ENCODE assay signal across 28 cellular contexts in the genomic region with DNA sequence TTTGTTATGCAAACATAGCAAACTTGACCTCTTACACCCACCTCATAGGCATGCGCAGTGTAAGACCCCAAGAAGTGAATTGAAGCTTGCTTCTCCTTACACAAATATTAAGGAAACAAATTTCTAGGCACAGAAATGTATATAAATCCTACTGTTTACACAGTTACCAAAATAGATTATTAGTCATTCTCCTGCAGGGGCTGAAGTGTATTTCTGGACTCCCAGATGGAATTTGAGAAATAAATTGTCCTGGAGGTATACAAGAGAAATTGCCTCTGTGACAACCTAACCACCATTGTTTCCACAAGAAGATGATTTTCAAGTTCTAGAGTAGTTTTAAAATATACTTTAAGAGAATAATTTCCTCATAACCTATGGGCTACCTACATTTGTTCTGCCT.
"Had no signal": no experiment of that assay in that cellular context is flagged by ENCODE, and none has a peak within 500 bp of the region (broad histone marks: within the 10 kb centered on the region; RNA-seq: fewer than 3 reads in every experiment).

No MANE protein-coding gene starts in this region.

- H3K4me3 Mint-ChIP-seq: activated CD4-positive, alpha-beta T cell treated with anti-CD3 and anti-CD28 coated beads, Interleukin-2, amount 10 ng/mL, durations not matched to agents 24 days and 14 days; activated CD8-positive, alpha-beta memory T cell treated with anti-CD3 and anti-CD28 coated beads, Interleukin-2, amount 10 ng/mL, durations not matched to agents 7 days and 5 days; activated naive CD8-positive, alpha-beta T cell treated with anti-CD3 and anti-CD28 coated beads, Interleukin-2, amount 50 U/mL, for 24 hours; activated T-cell treated with anti-CD3 and anti-CD28 coated beads, Interleukin-2, amount 50 U/mL, for 24 hours; brain; T-helper 2 cell treated with Interferon-gamma antibody and Interleukin-4, amounts not matched to agents 5 μg/mL and 100 μg/mL, for 36 hours; WTC11 had no signal

- H3K9ac ChIP-seq: SK-N-SH had no signal

- H3K4me1 ChIP-seq: ascending aorta, SJCRH30 had no signal

- H3K27ac Mint-ChIP-seq: activated CD4-positive, alpha-beta T cell treated with anti-CD3 and anti-CD28 coated beads, Interleukin-2, amount 10 ng/mL, durations not matched to agents 24 days and 14 days; activated CD8-positive, alpha-beta memory T cell treated with anti-CD3 and anti-CD28 coated beads, Interleukin-2, amount 10 ng/mL, durations not matched to agents 7 days and 5 days; activated naive CD4-positive, alpha-beta T cell treated with anti-CD3 and anti-CD28 coated beads, Interleukin-2, amount 50 U/mL, for 72 hours; activated naive CD8-positive, alpha-beta T cell treated with anti-CD3 and anti-CD28 coated beads, Interleukin-2, amount 50 U/mL, for 24 hours; activated T-cell treated with anti-CD3 and anti-CD28 coated beads, Interleukin-2, amount 50 U/mL, for 24 hours; brain; T-helper 2 cell treated with Interferon-gamma antibody and Interleukin-4, amounts not matched to agents 5 μg/mL and 100 μg/mL, for 36 hours; WTC11 had no signal

- H3K27ac ChIP-seq: ascending aorta, cardiac muscle cell, SJCRH30 had no signal

- H3K27me3 ChIP-seq: ascending aorta, cardiac muscle cell, SJCRH30 had no signal

- FAIRE-seq: RCC 7860 had no signal

- H3K4me1 Mint-ChIP-seq: activated CD4-positive, alpha-beta T cell treated with anti-CD3 and anti-CD28 coated beads, Interleukin-2, amount 10 ng/mL, durations not matched to agents 24 days and 14 days; activated CD8-positive, alpha-beta memory T cell treated with anti-CD3 and anti-CD28 coated beads, Interleukin-2, amount 10 ng/mL, durations not matched to agents 7 days and 5 days; activated naive CD8-positive, alpha-beta T cell treated with anti-CD3 and anti-CD28 coated beads, Interleukin-2, amount 50 U/mL, for 24 hours; brain; WTC11 had no signal

- H3K27me3 Mint-ChIP-seq: activated CD4-positive, alpha-beta T cell treated with anti-CD3 and anti-CD28 coated beads, Interleukin-2, amount 10 ng/mL, durations not matched to agents 24 days and 14 days; activated CD8-positive, alpha-beta memory T cell treated with anti-CD3 and anti-CD28 coated beads, Interleukin-2, amount 10 ng/mL, durations not matched to agents 7 days and 5 days; activated naive CD8-positive, alpha-beta T cell treated with anti-CD3 and anti-CD28 coated beads, Interleukin-2, amount 50 U/mL, for 24 hours; activated T-cell treated with anti-CD3 and anti-CD28 coated beads, Interleukin-2, amount 50 U/mL, for 24 hours had no signal

- DNase-seq: activated CD4-positive, alpha-beta T cell treated with anti-CD3 and anti-CD28 coated beads for 1 hour; activated CD4-positive, alpha-beta T cell treated with anti-CD3 and anti-CD28 coated beads, Interleukin-2, amount 10 ng/mL, durations not matched to agents 24 days and 14 days; activated CD4-positive, alpha-beta T cell treated with anti-CD3 and anti-CD28 coated beads, Interleukin-2, amount 50 U/mL, for 48 hours; activated CD8-positive, alpha-beta memory T cell treated with anti-CD3 and anti-CD28 coated beads, Interleukin-2, amount 10 ng/mL, durations not matched to agents 7 days and 5 days; activated effector memory CD4-positive, alpha-beta T cell treated with anti-CD3 and anti-CD28 coated beads, Interleukin-2, amount 50 U/mL, for 16 hours; activated naive CD4-positive, alpha-beta T cell treated with Interleukin-2 at 50 U/mL for 16 hours; activated naive CD8-positive, alpha-beta T cell treated with anti-CD3 and anti-CD28 coated beads, Interleukin-2, amount 50 U/mL, for 24 hours; activated T-cell treated with anti-CD3 and anti-CD28 coated beads, Interleukin-2, amount 50 U/mL, for 24 hours; amniotic stem cell; cerebellar nuclear complex; KG1; MM.1S; NCI-H1105 treated with DMSO at 0.1 percent for 48 hours; NCI-H1436 treated with DMSO at 0.1 percent for 48 hours; NCI-H187; NCI-H2081; NCI-H510A treated with DMSO at 0.1 percent for 48 hours; Right ventricle myocardium superior; SJCRH30; SK-N-SH; SW 1271 had no signal

- H3K4me3 ChIP-seq: ascending aorta, cardiac muscle cell, SJCRH30 had no signal

- H3K4me2 ChIP-seq: SK-N-SH had no signal

- H3K9me3 ChIP-seq: ascending aorta, SJCRH30, SK-N-SH had no signal

- H3K36me3 ChIP-seq: ascending aorta, cardiac muscle cell, SJCRH30 had no signal

- H3K36me3 Mint-ChIP-seq: activated CD8-positive, alpha-beta memory T cell treated with anti-CD3 and anti-CD28 coated beads, Interleukin-2, amount 10 ng/mL, durations not matched to agents 7 days and 5 days; activated naive CD4-positive, alpha-beta T cell treated with anti-CD3 and anti-CD28 coated beads, Interleukin-2, amount 50 U/mL, for 72 hours; brain; WTC11 had no signal
